8 cellular contexts compared by ENCODE assay signal in genomic region chr17:19762515-19762961, GRCh38. TPM values are rescaled to one million over a fixed set of nuclear protein-coding genes. Genes with fewer than 3 reads are reported as not detected.
DNase-seq lines count a peak whose midpoint lies in the region; ATAC-seq and TF ChIP-seq lines count a peak whose summit lies in the region.

No MANE protein-coding gene starts in this region.

- no peaks in the 10 kb centered on the region for H3K9me3 ChIP-seq in OCI-LY7 (ENCODE audit: low read length)
- no peaks in the 10 kb centered on the region for H3K9me3 ChIP-seq in neural progenitor cell (ENCODE audit: low read depth)

- BruUV-seq in OCI-LY7 (replicated peaks; lab: Mats Ljungman, UMichigan): no TSS peak

- H3K27me3 ChIP-seq in neural progenitor cell: no peaks in the 10 kb centered on the region

- H2AFZ ChIP-seq in OCI-LY7 (ENCODE audit: low read length) (no peak overlapping the region), neural progenitor cell (replicated peaks) (peak overlapping the region; percentile 90)

- POLR2A ChIA-PET in OCI-LY7 (lab: Charles Lee): no interaction called here

- DNase-seq in AG08396 (ENCODE audit: low spot score) (peak; percentile 89), GM20000 (ENCODE audit: low spot score) (peak; percentile 72), OCI-LY7 (ENCODE audit: low spot score) (peak; percentile 75), fibroblast of mammary gland (ENCODE audit: low read depth) (peak; percentile 60), neural progenitor cell (ENCODE audit: low spot score) (peak; percentile 84), superior temporal gyrus (ENCODE audit: extremely low spot score) (peak; percentile 78)
- DNase-seq in activated T-cell treated with anti-CD3 and anti-CD28 coated beads, Interleukin-2, amount 50 U/mL, for 4 hours: peak; percentile 59

- H3K36me3 Mint-ChIP-seq in activated T-cell treated with anti-CD3 and anti-CD28 coated beads, Interleukin-2, amount 50 U/mL, for 4 hours (ENCODE audit: insufficient read depth): no peaks in the 10 kb centered on the region
- H3K36me3 Mint-ChIP-seq in neural progenitor cell: no peaks in the 10 kb centered on the region

- no peaks in the 10 kb centered on the region for H3F3A ChIP-seq in neural progenitor cell (ENCODE audit: low read depth)

- no peaks in the 10 kb centered on the region for H3K79me2 ChIP-seq in OCI-LY7 (ENCODE audit: insufficient read depth, low read depth, low read length)
- no peaks in the 10 kb centered on the region for H3K79me2 ChIP-seq in neural progenitor cell (ENCODE audit: low read depth)

- no peaks in the 10 kb centered on the region for H3K36me3 ChIP-seq in OCI-LY7 (ENCODE audit: insufficient read depth, low read length)
- H3K36me3 ChIP-seq in neural progenitor cell: no peaks in the 10 kb centered on the region

- H3K4me3 ChIP-seq in OCI-LY7 (ENCODE audit: low read depth, low read length, poor library complexity, severe bottlenecking) (no peak overlapping the region), fibroblast of mammary gland (ENCODE audit: control insufficient read depth, low read depth, low read length) (no peak overlapping the region), neural progenitor cell (no peak overlapping the region)

- H3K27ac ChIP-seq in OCI-LY7 (ENCODE audit: low read depth, low read length, poor library complexity, severe bottlenecking) (no peak overlapping the region), neural progenitor cell (no peak overlapping the region)

- TF ChIP-seq CTCF in GM20000 (IDR thresholded peaks at IDR 0.05; ENCODE audit: extremely low read depth, missing control alignments) (peak; percentile 63), OCI-LY7 (conservative IDR thresholded peaks at IDR 0.05; ENCODE audit: low read length) (peak; percentile 81), fibroblast of mammary gland (conservative IDR thresholded peaks at IDR 0.05; ENCODE audit: control insufficient read depth, insufficient read depth, low read depth, low read length) (peak; percentile 80), neural progenitor cell (IDR thresholded peaks at IDR 0.05) (peak; percentile 78)

- no peaks in the 10 kb centered on the region for H3K9me3 Mint-ChIP-seq in activated T-cell treated with anti-CD3 and anti-CD28 coated beads, Interleukin-2, amount 50 U/mL, for 4 hours
- H3K9me3 Mint-ChIP-seq in neural progenitor cell: no peaks in the 10 kb centered on the region

- CTCF ChIA-PET in OCI-LY7 (lab: Charles Lee; ENCODE audit: unreplicated experiment): interaction anchor here (0.6 to 1.7 kb wide), 2 partner anchors 8 to 115 kb away, joined by 3 to 5 read pairs; partner anchors contain the start of gene ALDH3A2

- H3K4me3 Mint-ChIP-seq in activated T-cell treated with anti-CD3 and anti-CD28 coated beads, Interleukin-2, amount 50 U/mL, for 4 hours: no peak overlapping the region
- no peak overlapping the region for H3K4me3 Mint-ChIP-seq in neural progenitor cell

- no peak overlapping the region for H3K27ac Mint-ChIP-seq in neural progenitor cell

- H3K4me1 Mint-ChIP-seq in activated T-cell treated with anti-CD3 and anti-CD28 coated beads, Interleukin-2, amount 50 U/mL, for 4 hours (ENCODE audit: low read depth): peaks cover 8% of the 10 kb centered on the region
- H3K4me1 Mint-ChIP-seq in neural progenitor cell: no peaks in the 10 kb centered on the region

- H3K9me2 ChIP-seq in OCI-LY7 (ENCODE audit: insufficient read depth, low read length): no peaks in the 10 kb centered on the region

- intact Hi-C loops in OCI-LY7 (cut with micrococcal nuclease; ENCODE audit: unreplicated experiment): loop anchor here (1.0 to 10.0 kb wide), 3 partner anchors 118 to 399 kb away; partner anchors contain the start of gene ALDH3A2

- peaks cover 11% of the 10 kb centered on the region for H3K4me1 ChIP-seq in OCI-LY7 (ENCODE audit: insufficient read depth, low read length, poor library complexity, severe bottlenecking)
- peaks cover 3% of the 10 kb centered on the region for H3K4me1 ChIP-seq in neural progenitor cell

- H3K9ac ChIP-seq in neural progenitor cell: no peak overlapping the region

- H3K4me2 ChIP-seq in OCI-LY7 (ENCODE audit: low read length) (no peak overlapping the region), neural progenitor cell (no peak overlapping the region)

- H4K20me1 ChIP-seq in OCI-LY7 (ENCODE audit: insufficient read depth, low read length) (no peaks in the 10 kb centered on the region), neural progenitor cell (ENCODE audit: low read depth) (no peaks in the 10 kb centered on the region)

- no peaks in the 10 kb centered on the region for H3K27me3 Mint-ChIP-seq in activated T-cell treated with anti-CD3 and anti-CD28 coated beads, Interleukin-2, amount 50 U/mL, for 4 hours (ENCODE audit: low read depth)
- H3K27me3 Mint-ChIP-seq in neural progenitor cell (ENCODE audit: insufficient read depth, low read depth): peaks cover 10% of the 10 kb centered on the region

- ATAC-seq in activated T-cell treated with anti-CD3 and anti-CD28 coated beads, Interleukin-2, amount 50 U/mL, for 4 hours: peak; percentile 51 to 77
- no peak for ATAC-seq in GM18868 (IDR thresholded peaks at IDR 0.05; ENCODE audit: unreplicated experiment)

RNA-seq across cellular contexts. Expression of gene ALDH3A1, which starts 14.4 kb away (rescaled TPM):
- total RNA-seq in OCI-LY7 (2014; rRNA removed; shearing (Covaris generic)): 0.16 and 0.26 TPM in 2 replicates
- not detected in 2 replicates for total RNA-seq in OCI-LY7 (2022)
- total RNA-seq in activated T-cell treated with anti-CD3 and anti-CD28 coated beads, Interleukin-2, amount 50 U/mL, for 4 hours: not detected
- total RNA-seq in neural progenitor cell (ENCODE audit: low replicate concordance): 1.4 TPM in 1 of 2 replicates, not detected in the other

RNA-seq across cellular contexts. Expression of gene SLC47A2, which starts 46.2 kb away (rescaled TPM):
- not detected in 2 replicates for total RNA-seq in OCI-LY7 (2014; rRNA removed; shearing (Covaris generic))
- total RNA-seq in OCI-LY7 (2022): not detected in 2 replicates
- not detected for total RNA-seq in activated T-cell treated with anti-CD3 and anti-CD28 coated beads, Interleukin-2, amount 50 U/mL, for 4 hours
- 0.39 and 0.43 TPM in 2 replicates for total RNA-seq in neural progenitor cell (ENCODE audit: low replicate concordance)
